6 cellular contexts compared by ENCODE assay signal in genomic region chrX:132415012-132415411, GRCh38.
"Had no signal": no experiment of that assay in that cellular context is flagged by ENCODE, and none has a peak within 500 bp of the region (broad histone marks: within the 10 kb centered on the region; RNA-seq: fewer than 3 reads in every experiment).

No MANE protein-coding gene starts in this region.

- H3K9ac ChIP-seq: GM23248 had no signal

- H3K27ac ChIP-seq: GM23248 had no signal

- H3K4me3 ChIP-seq: GM23248, K562 had no signal

- ATAC-seq: K562 had no signal

- DNase-seq: GM23248, H7, HCEC 1CT, KG1 had no signal

- H2AFZ ChIP-seq: GM23248 had no signal

- FAIRE-seq: HTR-8/SVneo, K562 had no signal
